8 cellular contexts compared by ENCODE assay signal in the genomic region with DNA sequence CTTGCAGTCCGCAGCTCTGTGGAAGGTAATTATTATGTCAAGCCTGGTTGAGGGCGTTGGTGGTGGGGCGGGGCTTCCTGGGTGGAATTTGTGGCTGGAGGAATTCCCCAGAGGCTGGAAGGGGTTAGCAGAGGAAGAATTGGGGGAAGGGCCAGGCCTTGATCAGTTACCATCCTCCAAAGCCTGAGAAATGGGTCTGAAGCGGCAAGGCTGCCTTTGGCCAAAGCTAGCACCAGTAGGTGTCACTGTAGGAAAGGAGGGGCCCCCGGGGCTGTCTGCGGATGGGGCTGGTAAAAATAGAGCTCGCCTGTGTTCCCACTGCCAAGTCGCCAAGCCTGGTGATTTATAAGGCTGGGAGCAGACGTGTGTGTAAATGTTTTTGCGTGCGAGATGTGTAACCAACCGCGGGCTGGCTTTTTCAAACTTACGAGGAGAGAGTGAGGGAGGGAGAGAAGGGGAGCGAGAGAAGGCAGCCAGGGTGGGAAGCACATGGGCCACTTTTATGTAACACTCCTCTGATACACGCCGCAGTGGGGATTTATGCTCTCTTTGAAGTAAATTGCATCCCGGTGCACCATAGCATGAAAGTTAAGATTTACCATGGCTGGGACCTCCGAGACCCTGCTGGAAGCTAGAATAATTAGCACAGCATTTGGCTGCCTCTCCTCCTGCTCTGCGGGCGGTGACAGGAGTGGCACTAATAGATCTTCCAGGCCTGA.
A peak's percentile ranks its signal among the peaks of the same experiment; 100 is the strongest.
DNase-seq lines count a peak whose midpoint lies in the region; ATAC-seq and TF ChIP-seq lines count a peak whose summit lies in the region.

No MANE protein-coding gene starts in this region.

- H3K4me3 Mint-ChIP-seq in central memory CD8-positive, alpha-beta T cell, result no peak overlapping the region

- peak; percentile 75 to 76 for ATAC-seq in activated CD4-positive, CD25-positive, alpha-beta regulatory T cell treated with anti-CD3 and anti-CD28 coated beads, Interleukin-2, amount 50 U/mL, for 24 hours
- no peak for ATAC-seq in central memory CD8-positive, alpha-beta T cell (replicated peaks; ENCODE audit: extremely low read depth, poor library complexity, severe bottlenecking)
- no peak for ATAC-seq in HG03175 (IDR thresholded peaks at IDR 0.05; ENCODE audit: unreplicated experiment)

- H3K27me3 Mint-ChIP-seq in central memory CD8-positive, alpha-beta T cell, result no peaks in the 10 kb centered on the region

- DNase-seq in GM10266 (ENCODE audit: extremely low spot score) (peak; percentile 66), NAMALWA (ENCODE audit: low spot score) (peak; percentile 47), kidney tubule cell (ENCODE audit: low spot score) (peak; percentile 88), NCI-H187 treated with DMSO at 0.1 percent for 48 hours (lab: John Stamatoyannopoulos, UW) (no peak)
- DNase-seq in central memory CD8-positive, alpha-beta T cell (ENCODE audit: low spot score in 2 of 2), result peak in 1 of 2 donors; percentile 9
- DNase-seq in stimulated activated CD4-positive, alpha-beta T cell treated with anti-CD3 and anti-CD28 coated beads, Interleukin-1b, Interleukin-23, amount 100 ng/mL, for 48 hours, result peak; percentile 59

- H3K9me3 Mint-ChIP-seq in central memory CD8-positive, alpha-beta T cell, result no peaks in the 10 kb centered on the region

- H3K27ac Mint-ChIP-seq in central memory CD8-positive, alpha-beta T cell (ENCODE audit: low read depth), result peak overlapping the region; percentile 44

- peak; percentile 57 for TF ChIP-seq CTCF in GM10266 (IDR thresholded peaks at IDR 0.05; ENCODE audit: control insufficient read depth, insufficient read depth, low read depth, missing control alignments)

- peaks cover 5% of the 10 kb centered on the region for H3K4me1 Mint-ChIP-seq in central memory CD8-positive, alpha-beta T cell

- no peaks in the 10 kb centered on the region for H3K36me3 Mint-ChIP-seq in central memory CD8-positive, alpha-beta T cell (ENCODE audit: insufficient read depth)

Comparison
In these comparisons a context has a peak if more than half of its experiments do, and no peak if none do; other contexts are left out.
1. ATAC-seq: peak in activated CD4-positive, CD25-positive, alpha-beta regulatory T cell treated with anti-CD3 and anti-CD28 coated beads, Interleukin-2, amount 50 U/mL, for 24 hours (2 of 2); none in central memory CD8-positive, alpha-beta T cell (single experiment) and HG03175 (single experiment).